Comparison of ENCODE assay signal across 14 cellular contexts in the genomic region with DNA sequence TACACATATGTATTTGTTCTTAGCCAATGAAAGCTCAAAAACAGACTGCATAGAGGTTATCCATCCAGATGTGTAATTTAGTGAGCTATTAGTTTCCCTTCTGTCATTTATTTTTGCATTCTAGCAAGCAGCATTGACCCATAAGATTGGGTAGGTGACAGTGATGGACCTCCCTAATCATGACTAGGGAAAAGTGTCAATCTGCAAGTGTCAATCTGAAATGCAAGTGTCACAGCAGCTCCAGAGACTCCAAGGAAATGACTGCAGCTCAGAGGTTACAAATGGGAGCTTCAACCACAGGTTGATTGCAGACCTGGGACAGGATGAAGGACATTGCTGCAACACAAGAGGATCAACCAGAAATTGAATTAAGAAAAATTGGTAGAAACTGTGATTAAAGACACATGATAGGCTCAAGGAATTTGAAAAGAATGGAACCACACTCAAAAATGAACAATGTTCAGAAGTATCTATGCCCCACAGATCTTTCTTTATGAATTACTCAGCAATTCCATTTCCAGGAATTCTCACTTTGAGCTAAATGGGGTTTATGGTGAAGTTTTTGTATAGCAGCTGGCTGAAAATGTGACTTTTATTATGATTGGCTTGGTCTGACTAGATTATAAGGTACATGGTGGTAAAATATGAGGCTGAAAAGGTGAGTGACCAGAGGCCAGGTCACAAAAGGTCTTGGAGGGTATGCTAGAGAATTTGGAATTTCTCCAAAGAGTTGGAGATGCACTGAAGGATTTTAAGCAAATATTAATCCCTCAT. TPM values are rescaled to one million over a fixed set of nuclear protein-coding genes. Genes with fewer than 3 reads are reported as not detected.
A peak's percentile ranks its signal among the peaks of the same experiment; 100 is the strongest.
DNase-seq lines count a peak whose midpoint lies in the region; ATAC-seq lines count a peak whose summit lies in the region.
"Had no signal": no experiment of that assay in that cellular context is flagged by ENCODE, and none has a peak within 500 bp of the region (broad histone marks: within the 10 kb centered on the region; RNA-seq: fewer than 3 reads in every experiment).

No MANE protein-coding gene starts in this region.

- H3K4me1 Mint-ChIP-seq in activated T-cell treated with anti-CD3 and anti-CD28 coated beads, Interleukin-2, amount 50 U/mL, for 72 hours (ENCODE audit: low read depth), result peaks cover 27% of the 10 kb centered on the region
- peaks cover 18% of the 10 kb centered on the region for H3K4me1 Mint-ChIP-seq in activated T-helper 17 cell treated with anti-CD3 and anti-CD28 coated beads, Interleukin-2, amount 50 U/mL, for 72 hours
- peaks cover 43% of the 10 kb centered on the region for H3K4me1 Mint-ChIP-seq in stimulated activated effector memory CD8-positive, alpha-beta T cell treated with anti-CD3 and anti-CD28 coated beads, Interleukin-12 subunit alpha, Interleukin-12 subunit beta, amount 100 ng/mL, for 72 hours
- H3K4me1 Mint-ChIP-seq: CD8-positive, alpha-beta memory T cell had no signal

- no peak for DNase-seq in activated T-cell treated with anti-CD3 and anti-CD28 coated beads, Interleukin-2, amount 50 U/mL, for 72 hours
- DNase-seq in activated T-cell treated with anti-CD3 and anti-CD28 coated beads for 4 hours (no peak), OCI-M1 (lab: John Stamatoyannopoulos, UW) (peak; percentile 33), NCI-H146 treated with DMSO at 0.1 percent for 48 hours (lab: John Stamatoyannopoulos, UW; ENCODE audit: unreplicated experiment) (no peak)
- DNase-seq in stimulated activated effector memory CD8-positive, alpha-beta T cell treated with anti-CD3 and anti-CD28 coated beads, Interleukin-12 subunit alpha, Interleukin-12 subunit beta, amount 100 ng/mL, for 72 hours (ENCODE audit: low spot score in 2 of 2), result no peak
- DNase-seq: Caco-2; CD8-positive, alpha-beta memory T cell; DND-41; GDM1; H7 had no signal

- peaks cover 3 to 10% of the 10 kb centered on the region in 2 donors for H3K36me3 Mint-ChIP-seq in activated T-cell treated with anti-CD3 and anti-CD28 coated beads, Interleukin-2, amount 50 U/mL, for 72 hours (ENCODE audit: insufficient read depth in 2 of 2)
- H3K36me3 Mint-ChIP-seq in activated T-helper 17 cell treated with anti-CD3 and anti-CD28 coated beads, Interleukin-2, amount 50 U/mL, for 72 hours (ENCODE audit: low read depth), result no peaks in the 10 kb centered on the region
- H3K36me3 Mint-ChIP-seq in stimulated activated effector memory CD8-positive, alpha-beta T cell treated with anti-CD3 and anti-CD28 coated beads, Interleukin-12 subunit alpha, Interleukin-12 subunit beta, amount 100 ng/mL, for 72 hours, result no peaks in the 10 kb centered on the region
- H3K36me3 Mint-ChIP-seq: CD14-positive monocyte had no signal

- H3K4me3 Mint-ChIP-seq in activated T-cell treated with anti-CD3 and anti-CD28 coated beads, Interleukin-2, amount 50 U/mL, for 72 hours, result peak overlapping the region in 1 of 2 donors; percentile 8
- no peak overlapping the region for H3K4me3 Mint-ChIP-seq in activated T-helper 17 cell treated with anti-CD3 and anti-CD28 coated beads, Interleukin-2, amount 50 U/mL, for 72 hours
- H3K4me3 Mint-ChIP-seq in stimulated activated effector memory CD8-positive, alpha-beta T cell treated with anti-CD3 and anti-CD28 coated beads, Interleukin-12 subunit alpha, Interleukin-12 subunit beta, amount 100 ng/mL, for 72 hours, result no peak overlapping the region
- H3K4me3 Mint-ChIP-seq: CD14-positive monocyte; CD8-positive, alpha-beta memory T cell; GM23338 had no signal

- H3K9me3 Mint-ChIP-seq in activated T-cell treated with anti-CD3 and anti-CD28 coated beads, Interleukin-2, amount 50 U/mL, for 72 hours, result no peaks in the 10 kb centered on the region
- peaks cover 4% of the 10 kb centered on the region for H3K9me3 Mint-ChIP-seq in activated T-helper 17 cell treated with anti-CD3 and anti-CD28 coated beads, Interleukin-2, amount 50 U/mL, for 72 hours
- peaks cover 8% of the 10 kb centered on the region for H3K9me3 Mint-ChIP-seq in stimulated activated effector memory CD8-positive, alpha-beta T cell treated with anti-CD3 and anti-CD28 coated beads, Interleukin-12 subunit alpha, Interleukin-12 subunit beta, amount 100 ng/mL, for 72 hours
- H3K9me3 Mint-ChIP-seq: CD8-positive, alpha-beta memory T cell; GM23338 had no signal

- H3K27ac Mint-ChIP-seq in activated T-cell treated with anti-CD3 and anti-CD28 coated beads, Interleukin-2, amount 50 U/mL, for 72 hours, result no peak overlapping the region
- no peak overlapping the region for H3K27ac Mint-ChIP-seq in activated T-helper 17 cell treated with anti-CD3 and anti-CD28 coated beads, Interleukin-2, amount 50 U/mL, for 72 hours
- no peak overlapping the region for H3K27ac Mint-ChIP-seq in stimulated activated effector memory CD8-positive, alpha-beta T cell treated with anti-CD3 and anti-CD28 coated beads, Interleukin-12 subunit alpha, Interleukin-12 subunit beta, amount 100 ng/mL, for 72 hours
- H3K27ac Mint-ChIP-seq: CD14-positive monocyte; CD8-positive, alpha-beta memory T cell; GM23338 had no signal

- peaks cover 70% of the 10 kb centered on the region for H3K27me3 Mint-ChIP-seq in activated T-cell treated with anti-CD3 and anti-CD28 coated beads, Interleukin-2, amount 50 U/mL, for 72 hours (ENCODE audit: low read depth)
- peaks cover 28% of the 10 kb centered on the region for H3K27me3 Mint-ChIP-seq in activated T-helper 17 cell treated with anti-CD3 and anti-CD28 coated beads, Interleukin-2, amount 50 U/mL, for 72 hours

- ATAC-seq in activated T-cell treated with anti-CD3 and anti-CD28 coated beads, Interleukin-2, amount 50 U/mL, for 72 hours (replicated peaks in 1 of 2), result peak; percentile 47 to 58
- peak; percentile 74 for ATAC-seq in activated T-helper 17 cell treated with anti-CD3 and anti-CD28 coated beads, Interleukin-2, amount 50 U/mL, for 72 hours (replicated peaks)
- peak; percentile 78 for ATAC-seq in stimulated activated effector memory CD8-positive, alpha-beta T cell treated with anti-CD3 and anti-CD28 coated beads, Interleukin-12 subunit alpha, Interleukin-12 subunit beta, amount 100 ng/mL, for 72 hours
- ATAC-seq: A549, GM23338 had no signal

RNA-seq across cellular contexts. Expression of a gene that starts 59.6 kb away (rescaled TPM):
- not detected for total RNA-seq in activated T-cell treated with anti-CD3 and anti-CD28 coated beads, Interleukin-2, amount 50 U/mL, for 72 hours
- total RNA-seq in activated T-helper 17 cell treated with anti-CD3 and anti-CD28 coated beads, Interleukin-2, amount 50 U/mL, for 72 hours, result not detected
- total RNA-seq: Caco-2; CD8-positive, alpha-beta memory T cell; H7 had no signal
